13 cellular contexts compared by ENCODE assay signal in genomic region chr1:229238231-229238630, GRCh38.
"Had no signal": no experiment of that assay in that cellular context is flagged by ENCODE, and none has a peak within 500 bp of the region (broad histone marks: within the 10 kb centered on the region; RNA-seq: fewer than 3 reads in every experiment).

No MANE protein-coding gene starts in this region.

- H2AFZ ChIP-seq: parathyroid adenoma had no signal

- H3K4me1 ChIP-seq: parathyroid adenoma, upper lobe of right lung had no signal

- H3K79me2 ChIP-seq: parathyroid adenoma had no signal

- ATAC-seq: body of pancreas; stimulated activated naive B cell treated with anti-CD40 and anti-IgM and Interleukin-4, amounts not matched to agents 10 μg/mL and 1 μg/mL and 100 μg/mL, for 72 hours; upper lobe of right lung had no signal

- H3K27ac ChIP-seq: body of pancreas, heart right ventricle, parathyroid adenoma, upper lobe of right lung had no signal

- H3K4me3 ChIP-seq: body of pancreas, heart right ventricle, upper lobe of right lung had no signal

- DNase-seq: activated CD4-positive, alpha-beta T cell treated with anti-CD3 and anti-CD28 coated beads, Interleukin-2, amount 50 U/mL, for 4 hours; activated CD4-positive, CD25-positive, alpha-beta regulatory T cell treated with anti-CD3 and anti-CD28 coated beads, Interleukin-2, amount 50 U/mL, for 72 hours; activated effector memory CD4-positive, alpha-beta T cell treated with Interleukin-2 at 50 U/mL for 16 hours; activated T-cell treated with anti-CD3 and anti-CD28 coated beads, Interleukin-2, amount 50 U/mL, for 24 hours; kidney; left ventricle myocardium superior; stimulated activated CD4-positive, alpha-beta T cell treated with anti-CD3 and anti-CD28 coated beads, Interleukin-1b, Interleukin-23, amount 100 ng/mL, for 48 hours; stimulated activated naive B cell treated with anti-CD40 and anti-IgM and Interleukin-4, amounts not matched to agents 10 μg/mL and 1 μg/mL and 100 μg/mL, for 72 hours; SW 1271; upper lobe of right lung had no signal

- H3K9me3 ChIP-seq: body of pancreas, upper lobe of right lung had no signal

- H3K36me3 ChIP-seq: heart right ventricle, upper lobe of right lung had no signal

- H3K9ac ChIP-seq: parathyroid adenoma had no signal

- H3K27me3 ChIP-seq: body of pancreas, upper lobe of right lung had no signal
